Comparison of ENCODE assay signal across 21 cellular contexts in the genomic region with DNA sequence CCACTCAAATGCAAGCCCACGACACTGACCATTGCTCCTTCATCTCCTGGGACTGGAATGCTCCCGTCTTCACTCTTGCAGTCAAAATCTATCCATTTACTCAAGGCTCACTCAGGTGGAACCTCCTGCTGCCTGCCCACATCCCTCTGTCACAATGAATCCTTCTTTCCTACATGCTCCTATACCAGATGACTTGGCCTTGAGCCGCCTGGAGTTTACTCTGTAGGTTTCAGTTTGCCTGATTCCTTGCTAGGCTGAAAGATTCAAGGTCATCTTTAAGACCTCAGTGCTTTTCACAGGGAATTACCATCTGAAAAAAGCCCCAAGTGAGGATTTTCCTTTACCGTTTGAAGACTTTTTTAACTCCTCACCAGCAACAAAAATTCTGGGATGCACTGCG.
A peak's percentile ranks its signal among the peaks of the same experiment; 100 is the strongest.
DNase-seq lines count a peak whose midpoint lies in the region; ATAC-seq and TF ChIP-seq lines count a peak whose summit lies in the region.
"Had no signal": no experiment of that assay in that cellular context is flagged by ENCODE, and none has a peak within 500 bp of the region (broad histone marks: within the 10 kb centered on the region; RNA-seq: fewer than 3 reads in every experiment).

No MANE protein-coding gene starts in this region.

- peak; percentile 14 for DNase-seq in GM23338 (ENCODE audit: low spot score)
- DNase-seq in amniotic epithelial cell (ENCODE audit: low read depth): peak; percentile 44
- DNase-seq in iPS-NIHi11 (ENCODE audit: low spot score): peak; percentile 28
- no peak for DNase-seq in neural progenitor cell (ENCODE audit: low spot score)
- DNase-seq in CD8-positive, alpha-beta T cell: no peak
- no peak for DNase-seq in NCI-H2107 treated with DMSO at 0.1 percent for 48 hours (lab: John Stamatoyannopoulos, UW; ENCODE audit: unreplicated experiment)
- no peak for DNase-seq in activated T-cell treated with anti-CD3 and anti-CD28 coated beads, Interleukin-2, amount 50 U/mL, for 24 hours
- DNase-seq in NCI-H82 (lab: John Stamatoyannopoulos, UW): no peak
- DNase-seq: CD8-positive, alpha-beta memory T cell; DMS79; GM23248; IMR-90; Karpas-422; MM.1S; NCI-H1105; NCI-H1694; NCI-H446; NCI-H69; PC-3 had no signal

- ATAC-seq in GM23338: peak; percentile 84
- ATAC-seq in CD8-positive, alpha-beta T cell: no peak
- ATAC-seq: PC-3 had no signal

- H3K4me2 ChIP-seq in GM23338: no peak overlapping the region
- H3K4me2 ChIP-seq in neural progenitor cell: no peak overlapping the region
- H3K4me2 ChIP-seq: BLaER1 had no signal

- H2AFZ ChIP-seq in GM23338 (no peak overlapping the region), neural progenitor cell (replicated peaks) (no peak overlapping the region)
- H2AFZ ChIP-seq: GM23248 had no signal

- H4K20me1 ChIP-seq in GM23338 (replicated peaks; ENCODE audit: insufficient read depth) (no peaks in the 10 kb centered on the region), neural progenitor cell (ENCODE audit: low read depth) (no peaks in the 10 kb centered on the region)
- H4K20me1 ChIP-seq: BLaER1 had no signal

- POLR2A ChIA-PET in CD8-positive, alpha-beta T cell (lab: Charles Lee): no interaction called here

- H3K4me3 Mint-ChIP-seq in GM23338: no peak overlapping the region; the same call in 2 of the 3 replicates
- no peak overlapping the region for H3K4me3 Mint-ChIP-seq in neural progenitor cell
- no peak overlapping the region for H3K4me3 Mint-ChIP-seq in CD8-positive, alpha-beta T cell
- H3K4me3 Mint-ChIP-seq in activated T-cell treated with anti-CD3 and anti-CD28 coated beads, Interleukin-2, amount 50 U/mL, for 24 hours: no peak overlapping the region
- H3K4me3 Mint-ChIP-seq: CD8-positive, alpha-beta memory T cell had no signal

- H3K9me3 ChIP-seq in neural progenitor cell (ENCODE audit: low read depth): no peaks in the 10 kb centered on the region
- no peaks in the 10 kb centered on the region for H3K9me3 ChIP-seq in CD8-positive, alpha-beta T cell (ENCODE audit: low read length)
- H3K9me3 ChIP-seq: BLaER1, SJSA1 had no signal

- no peak overlapping the region for H3K27ac Mint-ChIP-seq in GM23338
- peak overlapping the region; percentile 76 for H3K27ac Mint-ChIP-seq in neural progenitor cell
- no peak overlapping the region for H3K27ac Mint-ChIP-seq in CD8-positive, alpha-beta T cell
- H3K27ac Mint-ChIP-seq in activated T-cell treated with anti-CD3 and anti-CD28 coated beads, Interleukin-2, amount 50 U/mL, for 24 hours: no peak overlapping the region
- H3K27ac Mint-ChIP-seq: CD8-positive, alpha-beta memory T cell had no signal

- H3K4me3 ChIP-seq in GM23338 (no peak overlapping the region), neural progenitor cell (no peak overlapping the region)
- H3K4me3 ChIP-seq in CD8-positive, alpha-beta T cell (ENCODE audit: low read depth, low read length): no peak overlapping the region
- H3K4me3 ChIP-seq: BLaER1, GM23248, SJSA1 had no signal

- H3K9ac ChIP-seq in neural progenitor cell: no peak overlapping the region
- H3K9ac ChIP-seq: BLaER1, GM23248 had no signal

- intact Hi-C loops in CD8-positive, alpha-beta T cell (cut with DNase I, micrococcal nuclease): no loop called here

- H3K27ac ChIP-seq in GM23338 (ENCODE audit: low read depth) (no peak overlapping the region), neural progenitor cell (no peak overlapping the region)
- no peak overlapping the region for H3K27ac ChIP-seq in CD8-positive, alpha-beta T cell (ENCODE audit: low read depth, low read length)
- H3K27ac ChIP-seq: BLaER1, GM23248, SJSA1 had no signal

- H3K79me2 ChIP-seq in GM23338 (replicated peaks; ENCODE audit: insufficient read depth): no peaks in the 10 kb centered on the region
- H3K79me2 ChIP-seq in neural progenitor cell (ENCODE audit: low read depth): peaks cover 47% of the 10 kb centered on the region

- TF ChIP-seq CTCF in GM23338 (conservative IDR thresholded peaks at IDR 0.05; ENCODE audit: low read depth in 2 of 2) (no peak), neural progenitor cell (IDR thresholded peaks at IDR 0.05) (no peak)
- TF ChIP-seq CTCF in CD8-positive, alpha-beta T cell (IDR thresholded peaks at IDR 0.05): no peak

- H3K27me3 ChIP-seq in GM23338 (ENCODE audit: insufficient read depth): no peaks in the 10 kb centered on the region
- H3K27me3 ChIP-seq in neural progenitor cell: no peaks in the 10 kb centered on the region
- H3K27me3 ChIP-seq in CD8-positive, alpha-beta T cell (ENCODE audit: insufficient read depth, low read length): no peaks in the 10 kb centered on the region
- H3K27me3 ChIP-seq: BLaER1, SJSA1 had no signal

- H3F3A ChIP-seq in GM23338 (replicated peaks; ENCODE audit: low read depth): no peaks in the 10 kb centered on the region
- H3F3A ChIP-seq in neural progenitor cell (ENCODE audit: low read depth): peaks cover 11% of the 10 kb centered on the region

- no peaks in the 10 kb centered on the region for H3K36me3 ChIP-seq in GM23338 (ENCODE audit: insufficient read depth)
- no peaks in the 10 kb centered on the region for H3K36me3 ChIP-seq in neural progenitor cell
- H3K36me3 ChIP-seq in CD8-positive, alpha-beta T cell (ENCODE audit: insufficient read depth, low read length): no peaks in the 10 kb centered on the region
- H3K36me3 ChIP-seq: BLaER1, SJSA1 had no signal

- 0 out of 2 replicates have a peak, but pooled peaks cover 5% of the 10 kb centered on the region for H3K9me2 ChIP-seq in GM23338 (ENCODE audit: insufficient read depth)

- CTCF ChIA-PET in CD8-positive, alpha-beta T cell (lab: Charles Lee): no interaction called here

- H3K4me1 ChIP-seq in GM23338 (ENCODE audit: insufficient read depth) (no peaks in the 10 kb centered on the region; the same call in 1 of the 2 replicates), neural progenitor cell (peaks cover 51% of the 10 kb centered on the region)
- H3K4me1 ChIP-seq in CD8-positive, alpha-beta T cell (ENCODE audit: insufficient read depth, low read length): no peaks in the 10 kb centered on the region
- H3K4me1 ChIP-seq: BLaER1 had no signal

- H3K36me3 Mint-ChIP-seq in GM23338 (ENCODE audit: low read depth): no peaks in the 10 kb centered on the region
- H3K36me3 Mint-ChIP-seq in neural progenitor cell: peaks cover 21% of the 10 kb centered on the region
- H3K36me3 Mint-ChIP-seq in CD8-positive, alpha-beta T cell: no peaks in the 10 kb centered on the region
- no peaks in the 10 kb centered on the region for H3K36me3 Mint-ChIP-seq in activated T-cell treated with anti-CD3 and anti-CD28 coated beads, Interleukin-2, amount 50 U/mL, for 24 hours (ENCODE audit: low read depth)
- H3K36me3 Mint-ChIP-seq: CD8-positive, alpha-beta memory T cell had no signal

- H3K27me3 Mint-ChIP-seq in GM23338 (ENCODE audit: insufficient read depth, low read depth, poor library complexity) (no peaks in the 10 kb centered on the region), neural progenitor cell (ENCODE audit: insufficient read depth, low read depth) (peaks cover 3% of the 10 kb centered on the region)
- no peaks in the 10 kb centered on the region for H3K27me3 Mint-ChIP-seq in CD8-positive, alpha-beta T cell (ENCODE audit: low read depth)
- no peaks in the 10 kb centered on the region for H3K27me3 Mint-ChIP-seq in activated T-cell treated with anti-CD3 and anti-CD28 coated beads, Interleukin-2, amount 50 U/mL, for 24 hours
- H3K27me3 Mint-ChIP-seq: CD8-positive, alpha-beta memory T cell had no signal

- H3K9me3 Mint-ChIP-seq in GM23338: no peaks in the 10 kb centered on the region
- peaks cover 8% of the 10 kb centered on the region for H3K9me3 Mint-ChIP-seq in neural progenitor cell
- no peaks in the 10 kb centered on the region for H3K9me3 Mint-ChIP-seq in CD8-positive, alpha-beta T cell
- peaks cover 3% of the 10 kb centered on the region for H3K9me3 Mint-ChIP-seq in activated T-cell treated with anti-CD3 and anti-CD28 coated beads, Interleukin-2, amount 50 U/mL, for 24 hours

- H3K4me1 Mint-ChIP-seq in GM23338: peaks cover 20% of the 10 kb centered on the region
- peaks cover 56% of the 10 kb centered on the region for H3K4me1 Mint-ChIP-seq in neural progenitor cell
- H3K4me1 Mint-ChIP-seq in CD8-positive, alpha-beta T cell (ENCODE audit: low read depth): no peaks in the 10 kb centered on the region
- no peaks in the 10 kb centered on the region for H3K4me1 Mint-ChIP-seq in activated T-cell treated with anti-CD3 and anti-CD28 coated beads, Interleukin-2, amount 50 U/mL, for 24 hours (ENCODE audit: low read depth)
- H3K4me1 Mint-ChIP-seq: CD8-positive, alpha-beta memory T cell had no signal

TF ChIP-seq in GM23338, 12 proteins besides CTCF, POLR2A, EP300 and RAD21 (continues in another document):
- TF ChIP-seq EZH2phosphoT487 (IDR thresholded peaks at IDR 0.05; ENCODE audit: unreplicated experiment): no peak
- TF ChIP-seq, protein P1, sequence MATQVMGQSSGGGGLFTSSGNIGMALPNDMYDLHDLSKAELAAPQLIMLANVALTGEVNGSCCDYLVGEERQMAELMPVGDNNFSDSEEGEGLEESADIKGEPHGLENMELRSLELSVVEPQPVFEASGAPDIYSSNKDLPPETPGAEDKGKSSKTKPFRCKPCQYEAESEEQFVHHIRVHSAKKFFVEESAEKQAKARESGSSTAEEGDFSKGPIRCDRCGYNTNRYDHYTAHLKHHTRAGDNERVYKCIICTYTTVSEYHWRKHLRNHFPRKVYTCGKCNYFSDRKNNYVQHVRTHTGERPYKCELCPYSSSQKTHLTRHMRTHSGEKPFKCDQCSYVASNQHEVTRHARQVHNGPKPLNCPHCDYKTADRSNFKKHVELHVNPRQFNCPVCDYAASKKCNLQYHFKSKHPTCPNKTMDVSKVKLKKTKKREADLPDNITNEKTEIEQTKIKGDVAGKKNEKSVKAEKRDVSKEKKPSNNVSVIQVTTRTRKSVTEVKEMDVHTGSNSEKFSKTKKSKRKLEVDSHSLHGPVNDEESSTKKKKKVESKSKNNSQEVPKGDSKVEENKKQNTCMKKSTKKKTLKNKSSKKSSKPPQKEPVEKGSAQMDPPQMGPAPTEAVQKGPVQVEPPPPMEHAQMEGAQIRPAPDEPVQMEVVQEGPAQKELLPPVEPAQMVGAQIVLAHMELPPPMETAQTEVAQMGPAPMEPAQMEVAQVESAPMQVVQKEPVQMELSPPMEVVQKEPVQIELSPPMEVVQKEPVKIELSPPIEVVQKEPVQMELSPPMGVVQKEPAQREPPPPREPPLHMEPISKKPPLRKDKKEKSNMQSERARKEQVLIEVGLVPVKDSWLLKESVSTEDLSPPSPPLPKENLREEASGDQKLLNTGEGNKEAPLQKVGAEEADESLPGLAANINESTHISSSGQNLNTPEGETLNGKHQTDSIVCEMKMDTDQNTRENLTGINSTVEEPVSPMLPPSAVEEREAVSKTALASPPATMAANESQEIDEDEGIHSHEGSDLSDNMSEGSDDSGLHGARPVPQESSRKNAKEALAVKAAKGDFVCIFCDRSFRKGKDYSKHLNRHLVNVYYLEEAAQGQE (IDR thresholded peaks at IDR 0.05; ENCODE audit: unreplicated experiment): no peak
- no peak for TF ChIP-seq ZNF114 (CRISPR knock-in tag; IDR thresholded peaks at IDR 0.05)

Comparison
In these comparisons a context has a peak if more than half of its experiments do, and no peak if none do; other contexts are left out.
1. DNase-seq: peak in GM23338 (single experiment), amniotic epithelial cell (single experiment) and iPS-NIHi11 (single experiment); none in neural progenitor cell (single experiment), CD8-positive, alpha-beta T cell (0 of 7), NCI-H2107 treated with DMSO at 0.1 percent for 48 hours (single experiment), activated T-cell treated with anti-CD3 and anti-CD28 coated beads, Interleukin-2, amount 50 U/mL, for 24 hours (single experiment) and NCI-H82 (single experiment).